ENCODE assay signal across 24 cellular contexts in the genomic region with DNA sequence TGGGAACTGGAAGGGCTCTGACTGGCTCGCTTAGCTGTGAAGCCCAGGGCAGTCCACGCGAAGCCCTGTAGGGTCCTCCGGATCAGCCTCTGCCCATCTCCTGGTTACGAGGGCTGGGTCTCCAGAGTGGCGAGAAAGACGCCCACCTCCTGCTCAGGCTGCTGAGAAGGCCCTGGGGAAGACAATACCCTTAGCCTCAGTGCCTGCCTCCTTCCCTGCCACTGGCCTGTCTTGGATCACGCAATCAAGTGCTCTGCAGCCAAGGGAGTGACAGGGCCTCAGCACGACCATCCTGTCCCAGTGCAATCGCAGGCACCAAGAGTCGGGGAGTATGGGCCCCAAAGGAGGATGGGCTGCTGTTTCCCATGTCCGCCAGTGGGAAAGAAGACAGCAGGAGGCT.
DNase-seq lines count a peak whose midpoint lies in the region; ATAC-seq, FAIRE-seq and TF ChIP-seq lines count a peak whose summit lies in the region.
"Had no signal": no experiment of that assay in that cellular context is flagged by ENCODE, and none has a peak within 500 bp of the region (broad histone marks: within the 10 kb centered on the region; RNA-seq: fewer than 3 reads in every experiment).

No MANE protein-coding gene starts in this region.

- H3K4me1 ChIP-seq in BLaER1 (peaks cover 51% of the 10 kb centered on the region), GM23338 (ENCODE audit: insufficient read depth) (peaks cover 3% of the 10 kb centered on the region; the same call in 1 of the 2 replicates), vagina (no peaks in the 10 kb centered on the region)
- H3K4me1 ChIP-seq: BE2C, HAP-1 had no signal

- H3K4me3 ChIP-seq in BLaER1 (no peak overlapping the region), GM23338 (no peak overlapping the region), bronchial epithelial cell (ENCODE audit: low read depth, low read length) (no peak overlapping the region), vagina (no peak overlapping the region)
- H3K4me3 ChIP-seq: A549, GM12878, GM23248, HAP-1 had no signal

- DNase-seq in GM23338 (ENCODE audit: low spot score) (no peak), bronchial epithelial cell (ENCODE audit: low read depth) (no peak), neural crest cell (ENCODE audit: low read depth, low spot score) (no peak), NCI-H2029 treated with DMSO at 0.1 percent for 48 hours (lab: John Stamatoyannopoulos, UW) (no peak), vagina (ENCODE audit: extremely low spot score in 2 of 2) (no peak)
- DNase-seq: 8988T; ACHN; AML-193; BE2C; Caco-2; CD4-positive, CD25-positive, alpha-beta regulatory T cell; CD8-positive, alpha-beta T cell; DMS153; EL; GDM1; GM23248 had no signal

- intact Hi-C loops in vagina (cut with DNase I), result no loop called here

- H3K4me2 ChIP-seq in BLaER1 (peak overlapping the region; percentile 83; the same call in 1 of the 2 replicates), GM23338 (no peak overlapping the region)
- H3K4me2 ChIP-seq: A549 had no signal

- no peak for TF ChIP-seq CTCF in GM23338 (conservative IDR thresholded peaks at IDR 0.05; ENCODE audit: low read depth in 2 of 2)
- TF ChIP-seq CTCF in bronchial epithelial cell (IDR thresholded peaks at IDR 0.05; ENCODE audit: insufficient read depth, low read length, severe bottlenecking), result no peak
- no peak for TF ChIP-seq CTCF in neural crest cell (conservative IDR thresholded peaks at IDR 0.05)
- TF ChIP-seq CTCF in vagina (IDR thresholded peaks at IDR 0.05), result no peak

- no peak overlapping the region for H2AFZ ChIP-seq in GM23338
- H2AFZ ChIP-seq: GM23248 had no signal

- H3K9ac ChIP-seq in BLaER1, result no peak overlapping the region
- H3K9ac ChIP-seq: GM23248 had no signal

- H3K27ac Mint-ChIP-seq in GM23338 (no peak overlapping the region), neural crest cell (ENCODE audit: unreplicated experiment) (peak overlapping the region; percentile 27)
- H3K27ac Mint-ChIP-seq: CD4-positive, CD25-positive, alpha-beta regulatory T cell; CD8-positive, alpha-beta T cell had no signal

- H3K4me1 Mint-ChIP-seq in GM23338 (peaks cover 13% of the 10 kb centered on the region), neural crest cell (peaks cover 13% of the 10 kb centered on the region)
- H3K4me1 Mint-ChIP-seq: CD4-positive, CD25-positive, alpha-beta regulatory T cell had no signal

- H3K9me2 ChIP-seq in GM23338 (ENCODE audit: insufficient read depth), result no peaks in the 10 kb centered on the region

- no peaks in the 10 kb centered on the region for H3K36me3 ChIP-seq in BLaER1
- H3K36me3 ChIP-seq in GM23338 (ENCODE audit: insufficient read depth), result no peaks in the 10 kb centered on the region
- H3K36me3 ChIP-seq in bronchial epithelial cell (ENCODE audit: control insufficient read depth, insufficient read depth, low read length), result no peaks in the 10 kb centered on the region
- H3K36me3 ChIP-seq in vagina, result no peaks in the 10 kb centered on the region
- H3K36me3 ChIP-seq: BE2C, HAP-1 had no signal

- H4K20me1 ChIP-seq in BLaER1 (no peaks in the 10 kb centered on the region), GM23338 (replicated peaks; ENCODE audit: insufficient read depth) (no peaks in the 10 kb centered on the region)

- peak; percentile 18 for FAIRE-seq in bronchial epithelial cell (lab: Jason Lieb, UNC)
- FAIRE-seq: A549, GM12878, GM19239, H54 had no signal

- no peaks in the 10 kb centered on the region for H3K79me2 ChIP-seq in GM23338 (replicated peaks; ENCODE audit: insufficient read depth)

- peak; percentile 16; the same call in 1 of the 3 replicates for ATAC-seq in GM23338
- no peak for ATAC-seq in HG02840 (IDR thresholded peaks at IDR 0.05; ENCODE audit: low FRiP score, unreplicated experiment)
- ATAC-seq: A549; CD8-positive, alpha-beta T cell; GM12878 had no signal

- H3K36me3 Mint-ChIP-seq in GM23338 (ENCODE audit: low read depth), result no peaks in the 10 kb centered on the region
- no peaks in the 10 kb centered on the region for H3K36me3 Mint-ChIP-seq in neural crest cell (ENCODE audit: low read depth)
- H3K36me3 Mint-ChIP-seq: CD4-positive, CD25-positive, alpha-beta regulatory T cell; CD8-positive, alpha-beta T cell had no signal

- H3K9me3 Mint-ChIP-seq in GM23338, result no peaks in the 10 kb centered on the region
- no peaks in the 10 kb centered on the region for H3K9me3 Mint-ChIP-seq in neural crest cell
- H3K9me3 Mint-ChIP-seq: CD4-positive, CD25-positive, alpha-beta regulatory T cell; CD8-positive, alpha-beta T cell had no signal

- peaks cover 36% of the 10 kb centered on the region for H3K27me3 Mint-ChIP-seq in GM23338 (ENCODE audit: insufficient read depth, low read depth, poor library complexity)
- peaks cover 9% of the 10 kb centered on the region for H3K27me3 Mint-ChIP-seq in neural crest cell (ENCODE audit: low read depth)
- H3K27me3 Mint-ChIP-seq: CD4-positive, CD25-positive, alpha-beta regulatory T cell had no signal

- H3K27ac ChIP-seq in BLaER1 (0 out of 2 replicates have a peak overlapping the region, but pooled peaks have one; percentile 20), GM23338 (ENCODE audit: low read depth) (no peak overlapping the region), vagina (no peak overlapping the region)
- H3K27ac ChIP-seq: A549, C4-2B, GM23248 had no signal

- H3K4me3 Mint-ChIP-seq in GM23338 (no peak overlapping the region), neural crest cell (no peak overlapping the region)
- H3K4me3 Mint-ChIP-seq: CD4-positive, CD25-positive, alpha-beta regulatory T cell; CD8-positive, alpha-beta T cell had no signal

- TF ChIP-seq POLR2A in vagina (IDR thresholded peaks at IDR 0.05), result no peak

- H3K27me3 ChIP-seq in BLaER1 (no peaks in the 10 kb centered on the region), GM23338 (ENCODE audit: insufficient read depth) (peaks cover 18% of the 10 kb centered on the region; the same call in 1 of the 2 replicates), bronchial epithelial cell (ENCODE audit: control insufficient read depth, insufficient read depth, low read length) (no peaks in the 10 kb centered on the region), vagina (no peaks in the 10 kb centered on the region)
- H3K27me3 ChIP-seq: BE2C had no signal

- H3F3A ChIP-seq in GM23338 (replicated peaks; ENCODE audit: low read depth), result no peaks in the 10 kb centered on the region

- no peaks in the 10 kb centered on the region for H3K9me3 ChIP-seq in BLaER1
- no peaks in the 10 kb centered on the region for H3K9me3 ChIP-seq in vagina
- H3K9me3 ChIP-seq: A549, BE2C, Caco-2, HAP-1 had no signal

TF ChIP-seq in GM23338, 12 proteins besides CTCF, POLR2A, EP300 and RAD21 (continues in another document):
- no peak for TF ChIP-seq STAT1 (IDR thresholded peaks at IDR 0.05; ENCODE audit: unreplicated experiment)
- TF ChIP-seq ETS1 (IDR thresholded peaks at IDR 0.05), result no peak
- no peak for TF ChIP-seq NANOG (IDR thresholded peaks at IDR 0.05; ENCODE audit: borderline replicate concordance)
